34 cellular contexts compared by ENCODE assay signal in genomic region chr15:86079491-86080266, GRCh38. TPM values are rescaled to one million over a fixed set of nuclear protein-coding genes. Genes with fewer than 3 reads are reported as not detected.
DNase-seq lines count a peak whose midpoint lies in the region; TF ChIP-seq lines count a peak whose summit lies in the region.
"Had no signal": no experiment of that assay in that cellular context is flagged by ENCODE, and none has a peak within 500 bp of the region (broad histone marks: within the 10 kb centered on the region; RNA-seq: fewer than 3 reads in every experiment).

TSS of gene AGBL1 (plus strand) at chr15:86079871.

- peaks cover 3% of the 10 kb centered on the region for H3K4me1 Mint-ChIP-seq in activated CD4-positive, alpha-beta T cell treated with anti-CD3 and anti-CD28 coated beads, Interleukin-2, amount 10 ng/mL, durations not matched to agents 24 days and 14 days
- H3K4me1 Mint-ChIP-seq in nephron progenitor cell, result peaks cover 38% of the 10 kb centered on the region
- H3K4me1 Mint-ChIP-seq: activated T-helper 17 cell treated with anti-CD3 and anti-CD28 coated beads, Interleukin-2, amount 50 U/mL, for 72 hours; CD14-positive monocyte had no signal

- intact Hi-C loops in activated CD4-positive, alpha-beta T cell treated with anti-CD3 and anti-CD28 coated beads, Interleukin-2, amount 10 ng/mL, durations not matched to agents 24 days and 14 days (cut with micrococcal nuclease), result loop anchor here (10.0 kb wide), 1 partner anchor 65 kb away; no protein-coding TSS in a partner anchor

- H3K27me3 Mint-ChIP-seq in activated CD4-positive, alpha-beta T cell treated with anti-CD3 and anti-CD28 coated beads, Interleukin-2, amount 10 ng/mL, durations not matched to agents 24 days and 14 days, result peaks cover 6% of the 10 kb centered on the region
- H3K27me3 Mint-ChIP-seq in nephron progenitor cell (ENCODE audit: low read depth, poor library complexity), result peaks cover 6% of the 10 kb centered on the region
- H3K27me3 Mint-ChIP-seq: activated CD4-positive, alpha-beta T cell treated with anti-CD3 and anti-CD28 coated beads for 36 hours had no signal

- H3K36me3 Mint-ChIP-seq in activated CD4-positive, alpha-beta T cell treated with anti-CD3 and anti-CD28 coated beads, Interleukin-2, amount 10 ng/mL, durations not matched to agents 24 days and 14 days (ENCODE audit: low read depth), result no peaks in the 10 kb centered on the region
- H3K36me3 Mint-ChIP-seq in nephron progenitor cell (ENCODE audit: low read depth), result no peaks in the 10 kb centered on the region
- H3K36me3 Mint-ChIP-seq: activated naive CD4-positive, alpha-beta T cell treated with anti-CD3 and anti-CD28 coated beads, Interleukin-2, amount 50 U/mL, for 24 hours; CD14-positive monocyte; naive thymus-derived CD4-positive, alpha-beta T cell had no signal

- H3K9me3 Mint-ChIP-seq in activated CD4-positive, alpha-beta T cell treated with anti-CD3 and anti-CD28 coated beads, Interleukin-2, amount 10 ng/mL, durations not matched to agents 24 days and 14 days, result no peaks in the 10 kb centered on the region
- no peaks in the 10 kb centered on the region for H3K9me3 Mint-ChIP-seq in nephron progenitor cell
- H3K9me3 Mint-ChIP-seq: activated naive CD4-positive, alpha-beta T cell treated with anti-CD3 and anti-CD28 coated beads, Interleukin-2, amount 50 U/mL, for 24 hours; activated T-helper 17 cell treated with anti-CD3 and anti-CD28 coated beads, Interleukin-2, amount 50 U/mL, for 72 hours; T-helper 2 cell treated with Interferon-gamma antibody and Interleukin-4, amounts not matched to agents 5 μg/mL and 100 μg/mL, for 36 hours had no signal

- no peak for TF ChIP-seq CTCF in nephron progenitor cell (IDR thresholded peaks at IDR 0.05)

- H3K4me3 Mint-ChIP-seq in activated CD4-positive, alpha-beta T cell treated with anti-CD3 and anti-CD28 coated beads, Interleukin-2, amount 10 ng/mL, durations not matched to agents 24 days and 14 days, result no peak within 1 kb of the TSS
- H3K4me3 Mint-ChIP-seq in nephron progenitor cell, result no peak within 1 kb of the TSS
- H3K4me3 Mint-ChIP-seq: activated CD4-positive, alpha-beta T cell treated with anti-CD3 and anti-CD28 coated beads for 36 hours; activated naive CD4-positive, alpha-beta T cell treated with anti-CD3 and anti-CD28 coated beads, Interleukin-2, amount 50 U/mL, for 24 hours; activated T-helper 17 cell treated with anti-CD3 and anti-CD28 coated beads, Interleukin-2, amount 50 U/mL, for 72 hours; CD14-positive monocyte; naive thymus-derived CD4-positive, alpha-beta T cell; T-helper 2 cell treated with Interferon-gamma antibody and Interleukin-4, amounts not matched to agents 5 μg/mL and 100 μg/mL, for 36 hours had no signal

- DNase-seq in activated CD4-positive, alpha-beta T cell treated with anti-CD3 and anti-CD28 coated beads, Interleukin-2, amount 10 ng/mL, durations not matched to agents 24 days and 14 days, result peak; percentile 34
- DNase-seq in activated CD4-positive, alpha-beta T cell treated with anti-CD3 and anti-CD28 coated beads for 4 hours, result no peak
- peak; percentile 66 for DNase-seq in iPS-NIHi7 (ENCODE audit: extremely low spot score)
- DNase-seq in nephron progenitor cell, result peak; percentile 22
- no peak for DNase-seq in NK-92 treated with Interleukin-12 subunit alpha and Interleukin-12 subunit beta, amount 100 ng/mL, for 24 hours (lab: John Stamatoyannopoulos, UW)
- no peak for DNase-seq in activated naive CD4-positive, alpha-beta T cell treated with Interleukin-2 at 50 U/mL for 16 hours
- DNase-seq in HuH-7.5 (ENCODE audit: low spot score), result no peak
- DNase-seq in SHP77 (lab: John Stamatoyannopoulos, UW), result no peak
- DNase-seq: activated CD4-positive, alpha-beta T cell treated with anti-CD3 and anti-CD28 coated beads for 36 hours; amniotic stem cell; brain microvascular endothelial cell; Caco-2; cerebellar nuclear complex; dermis blood vessel endothelial cell; DMS79; esophagus squamous epithelium; foreskin keratinocyte; left cardiac atrium; naive thymus-derived CD4-positive, alpha-beta T cell; NCI-H1092 treated with DMSO at 0.1 percent for 48 hours; NCI-H1694 treated with DMSO at 0.1 percent for 48 hours; NCI-H2171; NCI-H510A; occipital lobe; OCI-M1; SHP77 treated with DMSO at 0.1 percent for 48 hours; stimulated activated CD4-positive, alpha-beta T cell treated with anti-CD3 and anti-CD28 coated beads, Interleukin-4, amount 100 ng/mL, for 24 hours; thyroid gland had no signal

- no peak within 1 kb of the TSS for H3K27ac Mint-ChIP-seq in activated CD4-positive, alpha-beta T cell treated with anti-CD3 and anti-CD28 coated beads, Interleukin-2, amount 10 ng/mL, durations not matched to agents 24 days and 14 days
- no peak within 1 kb of the TSS for H3K27ac Mint-ChIP-seq in nephron progenitor cell
- H3K27ac Mint-ChIP-seq: activated CD4-positive, alpha-beta T cell treated with anti-CD3 and anti-CD28 coated beads for 36 hours; activated naive CD4-positive, alpha-beta T cell treated with anti-CD3 and anti-CD28 coated beads, Interleukin-2, amount 50 U/mL, for 24 hours; activated T-helper 17 cell treated with anti-CD3 and anti-CD28 coated beads, Interleukin-2, amount 50 U/mL, for 72 hours; CD14-positive monocyte; naive thymus-derived CD4-positive, alpha-beta T cell; T-helper 2 cell treated with Interferon-gamma antibody and Interleukin-4, amounts not matched to agents 5 μg/mL and 100 μg/mL, for 36 hours had no signal

RNA-seq across cellular contexts. Expression of gene AGBL1, which starts in this region (rescaled TPM):
- not detected in 2 replicates for total RNA-seq in activated CD4-positive, alpha-beta T cell treated with anti-CD3 and anti-CD28 coated beads, Interleukin-2, amount 10 ng/mL, durations not matched to agents 24 days and 14 days
- total RNA-seq: Caco-2; dermis blood vessel endothelial cell; foreskin keratinocyte; HT-29; K562; naive thymus-derived CD4-positive, alpha-beta T cell; thyroid gland had no signal

Comparison
In these comparisons a context has a peak if more than half of its experiments do, and no peak if none do; other contexts are left out.
1. Peak in DNase-seq in activated CD4-positive, alpha-beta T cell treated with anti-CD3 and anti-CD28 coated beads, Interleukin-2, amount 10 ng/mL, durations not matched to agents 24 days and 14 days; RNA of the gene not detected or under 1 TPM.
2. DNase-seq: peak in iPS-NIHi7 (single experiment) and nephron progenitor cell (single experiment); none in activated CD4-positive, alpha-beta T cell treated with anti-CD3 and anti-CD28 coated beads for 4 hours (0 of 2), NK-92 treated with Interleukin-12 subunit alpha and Interleukin-12 subunit beta, amount 100 ng/mL, for 24 hours (single experiment), activated naive CD4-positive, alpha-beta T cell treated with Interleukin-2 at 50 U/mL for 16 hours (single experiment), HuH-7.5 (single experiment) and SHP77 (0 of 2).